In genomic region chr4:169156392-169156791, GRCh38 we compare ENCODE assay signal across 33 cellular contexts.
"Had no signal": no experiment of that assay in that cellular context is flagged by ENCODE, and none has a peak within 500 bp of the region (broad histone marks: within the 10 kb centered on the region; RNA-seq: fewer than 3 reads in every experiment).

No MANE protein-coding gene starts in this region.

- ATAC-seq: activated CD4-positive, alpha-beta T cell treated with anti-CD3 and anti-CD28 coated beads for 36 hours; activated CD4-positive, CD25-positive, alpha-beta regulatory T cell treated with anti-CD3 and anti-CD28 coated beads, Interleukin-2, amount 50 U/mL, for 24 hours; activated CD8-positive, alpha-beta memory T cell treated with anti-CD3 and anti-CD28 coated beads, Interleukin-2, amount 10 ng/mL, durations not matched to agents 7 days and 5 days; activated CD8-positive, alpha-beta T cell treated with anti-CD3 and anti-CD28 coated beads, Interleukin-2, amount 10 ng/mL, durations not matched to agents 7 days and 5 days; activated naive CD8-positive, alpha-beta T cell treated with anti-CD3 and anti-CD28 coated beads, Interleukin-2, amount 50 U/mL, for 24 hours; WTC11 had no signal

- FAIRE-seq: bronchial epithelial cell, TTC549 had no signal

- H3K36me3 ChIP-seq: cardiac muscle cell had no signal

- H3K27ac ChIP-seq: ascending aorta, cardiac muscle cell, WERI-Rb-1 had no signal

- H3K9me3 ChIP-seq: ascending aorta had no signal

- H3K27me3 ChIP-seq: ascending aorta, cardiac muscle cell had no signal

- DNase-seq: activated CD4-positive, alpha-beta memory T cell treated with anti-CD3 and anti-CD28 coated beads, Interleukin-2, amount 10 ng/mL, durations not matched to agents 7 days and 5 days; activated CD4-positive, alpha-beta T cell treated with anti-CD3 and anti-CD28 coated beads for 1 hour; activated CD4-positive, alpha-beta T cell treated with anti-CD3 and anti-CD28 coated beads for 36 hours; activated CD4-positive, alpha-beta T cell treated with anti-CD3 and anti-CD28 coated beads for 48 hours; activated CD4-positive, alpha-beta T cell treated with anti-CD3 and anti-CD28 coated beads, Interleukin-2, amount 10 ng/mL, durations not matched to agents 7 days and 5 days; activated CD4-positive, alpha-beta T cell treated with anti-CD3 and anti-CD28 coated beads, Interleukin-2, amount 50 U/mL, for 48 hours; activated CD4-positive, CD25-positive, alpha-beta regulatory T cell; activated CD8-positive, alpha-beta memory T cell treated with anti-CD3 and anti-CD28 coated beads for 24 hours; activated CD8-positive, alpha-beta memory T cell treated with anti-CD3 and anti-CD28 coated beads, Interleukin-2, amount 10 ng/mL, durations not matched to agents 7 days and 5 days; activated CD8-positive, alpha-beta memory T cell treated with anti-CD3 and anti-CD28 coated beads, Interleukin-2, amount 50 U/mL, for 48 hours; activated CD8-positive, alpha-beta T cell treated with anti-CD3 and anti-CD28 coated beads, Interleukin-2, amount 10 ng/mL, durations not matched to agents 7 days and 5 days; activated effector memory CD4-positive, alpha-beta T cell treated with Interleukin-2 at 50 U/mL for 16 hours; activated gamma-delta T cell; activated naive CD4-positive, alpha-beta T cell treated with anti-CD3 and anti-CD28 coated beads, Interleukin-2, amount 10 ng/mL, durations not matched to agents 7 days and 5 days; activated naive CD4-positive, alpha-beta T cell treated with Interleukin-2 at 50 U/mL for 16 hours; activated naive CD8-positive, alpha-beta T cell treated with anti-CD3 and anti-CD28 coated beads, Interleukin-2, amount 10 ng/mL, durations not matched to agents 7 days and 5 days; activated naive CD8-positive, alpha-beta T cell treated with anti-CD3 and anti-CD28 coated beads, Interleukin-2, amount 50 U/mL, for 24 hours; activated T-cell treated with anti-CD3 and anti-CD28 coated beads, Interleukin-2, amount 50 U/mL, for 24 hours; activated T-cell treated with anti-CD3 and anti-CD28 coated beads, Interleukin-2, amount 50 U/mL, for 48 hours; amygdala; anterior cingulate cortex; caudate nucleus; cerebellar nuclear complex; T-helper 1 cell; T-helper 2 cell; T-helper 9 cell; WERI-Rb-1 had no signal

- H3K4me3 ChIP-seq: ascending aorta, cardiac muscle cell had no signal
